ENCODE assay signal across 30 cellular contexts in genomic region chr15:58452775-58453174, GRCh38. TPM values are rescaled to one million over a fixed set of nuclear protein-coding genes. Genes with fewer than 3 reads are reported as not detected.
"Had no signal": no experiment of that assay in that cellular context is flagged by ENCODE, and none has a peak within 500 bp of the region (broad histone marks: within the 10 kb centered on the region; RNA-seq: fewer than 3 reads in every experiment).

No MANE protein-coding gene starts in this region.

- H3K9me3 Mint-ChIP-seq: activated CD4-positive, alpha-beta memory T cell treated with anti-CD3 and anti-CD28 coated beads for 36 hours; naive B cell; nephron progenitor cell; stimulated activated memory B cell treated with anti-CD40 and anti-IgM and Interleukin-4, amounts not matched to agents 10 μg/mL and 1 μg/mL and 100 μg/mL, for 72 hours; T-cell had no signal

- H3K9me3 ChIP-seq: adrenal gland, body of pancreas, esophagus squamous epithelium, left lung, lower lobe of right lung, mucosa of descending colon, neutrophil, ovary, prostate gland, suprapubic skin, tibial artery had no signal

- H3K27ac Mint-ChIP-seq: activated CD8-positive, alpha-beta memory T cell treated with anti-CD3 and anti-CD28 coated beads, Interleukin-2, amount 10 ng/mL, durations not matched to agents 7 days and 5 days; nephron progenitor cell; stimulated activated memory B cell treated with anti-CD40 and anti-IgM and Interleukin-4, amounts not matched to agents 10 μg/mL and 1 μg/mL and 100 μg/mL, for 72 hours; T-cell had no signal

- H3K4me3 ChIP-seq: adrenal gland, body of pancreas, esophagus squamous epithelium, left lung, lower lobe of right lung, mucosa of descending colon, ovary, prostate gland, suprapubic skin, tibial artery had no signal

- H3K27ac ChIP-seq: adrenal gland, body of pancreas, epithelial cell of prostate, esophagus squamous epithelium, left lung, lower lobe of right lung, neutrophil, ovary, prostate gland, suprapubic skin, tibial artery, VCaP had no signal

- H3K27me3 ChIP-seq: adrenal gland, body of pancreas, esophagus squamous epithelium, left lung, neutrophil, ovary, suprapubic skin, tibial artery had no signal

- H3K4me1 ChIP-seq: prostate gland had no signal

- H3K36me3 Mint-ChIP-seq: activated CD4-positive, alpha-beta memory T cell treated with anti-CD3 and anti-CD28 coated beads for 36 hours; naive B cell; stimulated activated memory B cell treated with anti-CD40 and anti-IgM and Interleukin-4, amounts not matched to agents 10 μg/mL and 1 μg/mL and 100 μg/mL, for 72 hours; T-cell had no signal

- H3K4me3 Mint-ChIP-seq: activated CD4-positive, alpha-beta memory T cell treated with anti-CD3 and anti-CD28 coated beads for 36 hours; activated CD8-positive, alpha-beta memory T cell treated with anti-CD3 and anti-CD28 coated beads, Interleukin-2, amount 10 ng/mL, durations not matched to agents 7 days and 5 days; naive B cell; nephron progenitor cell; stimulated activated memory B cell treated with anti-CD40 and anti-IgM and Interleukin-4, amounts not matched to agents 10 μg/mL and 1 μg/mL and 100 μg/mL, for 72 hours; T-cell had no signal

- DNase-seq: activated CD4-positive, alpha-beta memory T cell treated with anti-CD3 and anti-CD28 coated beads for 36 hours; activated CD4-positive, alpha-beta T cell treated with anti-CD3 and anti-CD28 coated beads for 4 hours; activated CD8-positive, alpha-beta memory T cell treated with anti-CD3 and anti-CD28 coated beads, Interleukin-2, amount 10 ng/mL, durations not matched to agents 7 days and 5 days; activated gamma-delta T cell; activated naive CD4-positive, alpha-beta T cell treated with anti-CD3 and anti-CD28 coated beads, Interleukin-2, amount 50 U/mL, for 16 hours; adrenal gland; aorta; body of pancreas; effector CD8-positive, alpha-beta T cell; esophagus squamous epithelium; foreskin melanocyte; left lung; lower lobe of right lung; mesendoderm; mucosa of descending colon; naive B cell; nephron progenitor cell; ovary; retina; small intestine; stimulated activated CD4-positive, alpha-beta T cell treated with anti-CD3 and anti-CD28 coated beads, Interleukin-4, amount 100 ng/mL, for 24 hours; T-cell had no signal

- H3K27me3 Mint-ChIP-seq: activated CD4-positive, alpha-beta memory T cell treated with anti-CD3 and anti-CD28 coated beads for 36 hours; activated CD8-positive, alpha-beta memory T cell treated with anti-CD3 and anti-CD28 coated beads, Interleukin-2, amount 10 ng/mL, durations not matched to agents 7 days and 5 days; naive B cell; T-cell had no signal

- H3K36me3 ChIP-seq: adrenal gland, esophagus squamous epithelium, left lung, lower lobe of right lung, neutrophil, ovary, prostate gland, suprapubic skin, tibial artery had no signal

- H3K4me1 Mint-ChIP-seq: naive B cell had no signal

- ATAC-seq: activated CD8-positive, alpha-beta memory T cell treated with anti-CD3 and anti-CD28 coated beads, Interleukin-2, amount 10 ng/mL, durations not matched to agents 7 days and 5 days; body of pancreas; left lung; lower lobe of right lung; mucosa of descending colon; sciatic nerve; stimulated activated memory B cell treated with anti-CD40 and anti-IgM and Interleukin-4, amounts not matched to agents 10 μg/mL and 1 μg/mL and 100 μg/mL, for 72 hours; T-cell had no signal

RNA-seq across cellular contexts. Expression of gene LIPC, which starts 21.0 kb away (rescaled TPM):
- total RNA-seq: activated CD4-positive, alpha-beta memory T cell treated with anti-CD3 and anti-CD28 coated beads for 36 hours had no signal
